In the genomic region with DNA sequence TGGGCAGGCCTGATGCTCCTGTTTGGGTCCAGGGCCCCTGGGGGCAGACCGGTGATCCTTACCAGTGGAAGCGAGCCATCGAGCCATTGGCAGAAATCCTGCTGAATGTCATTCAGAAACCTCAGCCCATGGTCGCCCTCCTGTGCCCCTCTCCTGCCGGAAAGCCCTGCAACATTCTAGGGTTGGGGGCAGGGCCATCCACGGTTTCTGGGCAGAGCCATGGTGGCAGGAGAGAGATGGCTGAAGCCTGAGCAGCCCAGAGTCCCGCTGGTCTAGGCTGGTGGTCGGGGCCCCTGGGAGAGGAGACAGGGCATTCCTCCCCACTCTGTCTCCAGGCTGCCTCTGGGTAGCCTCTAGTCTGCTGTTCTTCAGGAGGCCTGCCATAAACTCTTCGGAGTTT, we compare ENCODE assay signal across 15 cellular contexts.
"Had no signal": no experiment of that assay in that cellular context is flagged by ENCODE, and none has a peak within 500 bp of the region (broad histone marks: within the 10 kb centered on the region; RNA-seq: fewer than 3 reads in every experiment).

No MANE protein-coding gene starts in this region.

- H3K36me3 ChIP-seq: ovary, thoracic aorta had no signal

- H3K4me3 Mint-ChIP-seq: effector memory CD8-positive, alpha-beta T cell; natural killer cell had no signal

- H3K27me3 ChIP-seq: esophagus squamous epithelium, heart right ventricle, left lung, ovary, tibial nerve, vagina had no signal

- ATAC-seq: left lung; stimulated activated naive CD8-positive, alpha-beta T cell treated with anti-CD3 and anti-CD28 coated beads, Interleukin-15, Interleukin-2, amounts not matched to agents 100 U/mL and 50 U/mL, for 24 hours had no signal

- H3K4me3 ChIP-seq: esophagus squamous epithelium, heart right ventricle, left lung, ovary, smooth muscle cell, thoracic aorta, tibial nerve, vagina had no signal

- H3K27me3 Mint-ChIP-seq: effector memory CD8-positive, alpha-beta T cell had no signal

- DNase-seq: cortex of kidney, esophagus squamous epithelium, foreskin melanocyte, hippocampal formation, occipital lobe had no signal

- H3K9me3 ChIP-seq: esophagus squamous epithelium, heart right ventricle, left lung, ovary, thoracic aorta, tibial nerve, vagina had no signal

- H3K27ac Mint-ChIP-seq: natural killer cell had no signal

- H3K9me3 Mint-ChIP-seq: effector memory CD8-positive, alpha-beta T cell; natural killer cell had no signal

- H3K4me2 ChIP-seq: smooth muscle cell had no signal

- H3K27ac ChIP-seq: left lung, ovary, thoracic aorta, vagina had no signal
